2 cellular contexts compared by ENCODE assay signal in genomic region chr20:32436968-32437367, GRCh38.
TF ChIP-seq lines count a peak whose summit lies in the region.

No MANE protein-coding gene starts in this region.

TF ChIP-seq in HepG2, 621 proteins besides CTCF, POLR2A, EP300 and RAD21:
- TF ChIP-seq ZC3H13 (CRISPR knock-in tag; IDR thresholded peaks at IDR 0.05) (0 out of 2 replicates have a peak, but pooled peaks have one; percentile 11), HDAC1 (CRISPR knock-in tag; IDR thresholded peaks at IDR 0.05) (no peak), ATF2 (CRISPR knock-in tag; IDR thresholded peaks at IDR 0.05) (no peak), ZNF816 (CRISPR knock-in tag; IDR thresholded peaks at IDR 0.05; ENCODE audit: borderline replicate concordance) (no peak), ATAD3A (CRISPR knock-in tag; IDR thresholded peaks at IDR 0.05) (0 out of 2 replicates have a peak, but pooled peaks have one; percentile 17), MAF1 (CRISPR knock-in tag; IDR thresholded peaks at IDR 0.05; ENCODE audit: borderline replicate concordance) (no peak), IRF2 (CRISPR knock-in tag; IDR thresholded peaks at IDR 0.05) (0 out of 2 replicates have a peak, but pooled peaks have one; percentile 9)

TF ChIP-seq in K562, 482 proteins besides CTCF, POLR2A, EP300 and RAD21:
- TF ChIP-seq ELF1 (tag; IDR thresholded peaks at IDR 0.05) = no peak
- 0 out of 2 replicates have a peak, but pooled peaks have one; percentile 29 for TF ChIP-seq POLR2G (IDR thresholded peaks at IDR 0.05; ENCODE audit: low read depth, low read length)
